Comparison of ENCODE assay signal across 16 cellular contexts in genomic region chr9:133981589-133981957, GRCh38. TPM values are rescaled to one million over a fixed set of nuclear protein-coding genes. Genes with fewer than 3 reads are reported as not detected.
A peak's percentile ranks its signal among the peaks of the same experiment; 100 is the strongest.
DNase-seq lines count a peak whose midpoint lies in the region; ATAC-seq and TF ChIP-seq lines count a peak whose summit lies in the region.
"Had no signal": no experiment of that assay in that cellular context is flagged by ENCODE, and none has a peak within 500 bp of the region (broad histone marks: within the 10 kb centered on the region; RNA-seq: fewer than 3 reads in every experiment).

No MANE protein-coding gene starts in this region.

- no peak overlapping the region for H3K27ac ChIP-seq in aorta (ENCODE audit: low read depth in 1 of 2, low read length in 2 of 2)
- H3K27ac ChIP-seq: KMS-11 had no signal

- DNase-seq in H7 = peak; percentile 59
- DNase-seq in activated B cell treated with CpG ODN at 0.5 μM for 24 hours = no peak
- DNase-seq in neural crest cell (ENCODE audit: low read depth, low spot score) = no peak
- DNase-seq in aorta = peak; percentile 33 to 69
- DNase-seq in effector CD8-positive, alpha-beta T cell (lab: John Stamatoyannopoulos, UW) = no peak
- DNase-seq in GM19240 (ENCODE audit: insufficient read length, low spot score) = no peak
- no peak for DNase-seq in SIG-M5 (lab: John Stamatoyannopoulos, UW)
- DNase-seq: DMS153, IMR-90, NCI-H1105 treated with DMSO at 0.1 percent for 48 hours, NCI-H2029 treated with DMSO at 0.1 percent for 48 hours, NCI-H524 treated with DMSO at 0.1 percent for 48 hours, NCI-H82 had no signal

- H3K9me3 Mint-ChIP-seq in activated B cell treated with CpG ODN at 0.5 μM for 24 hours = no peaks in the 10 kb centered on the region
- H3K9me3 Mint-ChIP-seq in neural crest cell = no peaks in the 10 kb centered on the region
- H3K9me3 Mint-ChIP-seq: CD4-positive, alpha-beta memory T cell had no signal

- H3K36me3 ChIP-seq in H7 (replicated peaks; ENCODE audit: control insufficient read depth, insufficient read depth, low read length) (no peaks in the 10 kb centered on the region), aorta (ENCODE audit: control insufficient read depth in 1 of 2, insufficient read depth in 2 of 2, low read length in 1 of 2) (no peaks in the 10 kb centered on the region)

- ATAC-seq in activated B cell treated with CpG ODN at 0.5 μM for 24 hours (ENCODE audit: low read depth) = no peak
- ATAC-seq in aorta (ENCODE audit: low FRiP score) = no peak
- ATAC-seq: Panc1 had no signal

- peaks cover 77% of the 10 kb centered on the region for H3K4me1 Mint-ChIP-seq in activated B cell treated with CpG ODN at 0.5 μM for 24 hours
- H3K4me1 Mint-ChIP-seq in neural crest cell = peaks cover 47% of the 10 kb centered on the region
- H3K4me1 Mint-ChIP-seq: CD4-positive, alpha-beta memory T cell had no signal

- intact Hi-C loops in activated B cell treated with CpG ODN at 0.5 μM for 24 hours (cut with micrococcal nuclease) (no loop called here), aorta (cut with DNase I) (no loop called here)

- CTCF ChIA-PET in activated B cell treated with CpG ODN at 0.5 μM for 24 hours (lab: Charles Lee) = no interaction called here

- H3K36me3 Mint-ChIP-seq in activated B cell treated with CpG ODN at 0.5 μM for 24 hours (ENCODE audit: low read depth) (peaks cover 28% of the 10 kb centered on the region), neural crest cell (ENCODE audit: low read depth) (no peaks in the 10 kb centered on the region)
- H3K36me3 Mint-ChIP-seq: CD4-positive, alpha-beta memory T cell had no signal

- no peaks in the 10 kb centered on the region for H3K4me1 ChIP-seq in aorta (ENCODE audit: control insufficient read depth in 1 of 2, insufficient read depth in 2 of 2, low read length in 2 of 2)

- POLR2A ChIA-PET in activated B cell treated with CpG ODN at 0.5 μM for 24 hours (lab: Charles Lee) = interaction anchor here (0.5 to 1.5 kb wide), 2 partner anchors 11 to 194 kb away, joined by 3 to 5 read pairs; no protein-coding TSS in a partner anchor

- H3K27ac Mint-ChIP-seq in activated B cell treated with CpG ODN at 0.5 μM for 24 hours (peak overlapping the region; percentile 12), neural crest cell (ENCODE audit: unreplicated experiment) (peak overlapping the region; percentile 71)
- H3K27ac Mint-ChIP-seq: CD4-positive, alpha-beta memory T cell had no signal

- H3K4me3 ChIP-seq in H7 (ENCODE audit: insufficient read depth, low read depth, low read length) (no peak overlapping the region), aorta (ENCODE audit: low read length in 2 of 2) (no peak overlapping the region)

- H3K4me3 Mint-ChIP-seq in activated B cell treated with CpG ODN at 0.5 μM for 24 hours (no peak overlapping the region), neural crest cell (no peak overlapping the region)
- H3K4me3 Mint-ChIP-seq: CD4-positive, alpha-beta memory T cell had no signal

- H3K27me3 Mint-ChIP-seq in activated B cell treated with CpG ODN at 0.5 μM for 24 hours (no peaks in the 10 kb centered on the region), neural crest cell (ENCODE audit: low read depth) (no peaks in the 10 kb centered on the region)

- no peaks in the 10 kb centered on the region for H3K27me3 ChIP-seq in H7 (ENCODE audit: control insufficient read depth, insufficient read depth, low read length)
- no peaks in the 10 kb centered on the region for H3K27me3 ChIP-seq in aorta (ENCODE audit: control insufficient read depth in 1 of 2, insufficient read depth in 2 of 2, low read length in 1 of 2)

- 95% methylated on average over 14 of the region's 14 CpGs for WGBS in aorta, 2 donors

- TF ChIP-seq CTCF in activated B cell treated with CpG ODN at 0.5 μM for 24 hours (IDR thresholded peaks at IDR 0.05) (no peak), neural crest cell (conservative IDR thresholded peaks at IDR 0.05) (no peak)

- no peaks in the 10 kb centered on the region for H3K9me3 ChIP-seq in aorta (ENCODE audit: control insufficient read depth, low read length)

RNA-seq across cellular contexts. Expression of gene VAV2, which starts 10.6 kb away (rescaled TPM):
- total RNA-seq in H7 (2014; rRNA removed; shearing (Covaris generic)) = 17.7 and 26.9 TPM in 2 replicates
- total RNA-seq in activated B cell treated with CpG ODN at 0.5 μM for 24 hours = 92.9 and 99.6 TPM in 2 replicates
- 40.6 and 47.0 TPM in 2 replicates for total RNA-seq in neural crest cell
- total RNA-seq in aorta = 10 to 100 TPM; 12.0 to 25.4 TPM
- polyA plus RNA-seq in aorta = 10 to 100 TPM in 1 of 2 donors, 1 to 10 TPM in 1; 9.0 to 11.6 TPM

RNA-seq across cellular contexts. Expression of gene BRD3OS, which starts 43.7 kb away (rescaled TPM):
- total RNA-seq in H7 (2014; rRNA removed; shearing (Covaris generic)) = 16.2 and 25.7 TPM in 2 replicates
- total RNA-seq in activated B cell treated with CpG ODN at 0.5 μM for 24 hours (17.3 and 19.3 TPM in 2 replicates), neural crest cell (25.9 and 30.7 TPM in 2 replicates), aorta (10 to 100 TPM in 1 of 2 donors, 1 to 10 TPM in 1; 8.3 to 17.3 TPM)
- polyA plus RNA-seq in aorta = 10 to 100 TPM in 1 of 2 donors, 1 to 10 TPM in 1; 5.8 to 13.8 TPM

Comparison
In these comparisons a context has a peak if more than half of its experiments do, and no peak if none do; other contexts are left out.
1. DNase-seq: peak in H7 (single experiment) and aorta (2 of 2); none in activated B cell treated with CpG ODN at 0.5 μM for 24 hours (single experiment), neural crest cell (single experiment), effector CD8-positive, alpha-beta T cell (single experiment), GM19240 (single experiment) and SIG-M5 (single experiment).